In genomic region chr7:42491106-42491505, GRCh38 we compare ENCODE assay signal across 19 cellular contexts.
DNase-seq lines count a peak whose midpoint lies in the region; FAIRE-seq and TF ChIP-seq lines count a peak whose summit lies in the region.
"Had no signal": no experiment of that assay in that cellular context is flagged by ENCODE, and none has a peak within 500 bp of the region (broad histone marks: within the 10 kb centered on the region; RNA-seq: fewer than 3 reads in every experiment).

No MANE protein-coding gene starts in this region.

- TF ChIP-seq CTCF in H1 (IDR thresholded peaks at IDR 0.05; ENCODE audit: control extremely low read depth in 1 of 3, insufficient read depth in 1 of 3, low read depth in 1 of 3, low read length in 3 of 3) (no peak), sigmoid colon (IDR thresholded peaks at IDR 0.05) (no peak), transverse colon (IDR thresholded peaks at IDR 0.05) (no peak), mesothelial cell of epicardium (IDR thresholded peaks at IDR 0.05; ENCODE audit: unreplicated experiment) (no peak)

- TF ChIP-seq EP300 in H1 (IDR thresholded peaks at IDR 0.05; ENCODE audit: borderline replicate concordance in 1 of 2, low read depth in 2 of 2, low read length in 2 of 2) (no peak), sigmoid colon (IDR thresholded peaks at IDR 0.05) (no peak), transverse colon (IDR thresholded peaks at IDR 0.05; ENCODE audit: low read depth) (no peak)

- CTCF ChIA-PET in H1 (lab: Charles Lee; ENCODE audit: partially characterized antibody) = interaction anchor here (1.3 kb wide), 1 partner anchor 550 kb away, joined by 4 read pairs; no protein-coding TSS in a partner anchor
- CTCF ChIA-PET in activated naive CD4-positive, alpha-beta T cell treated with anti-CD3 and anti-CD28 coated beads, Interleukin-2, amount 10 ng/mL, durations not matched to agents 7 days and 5 days (lab: Charles Lee) = no interaction called here

- H3K9ac ChIP-seq in H1 (replicated peaks in 1 of 4; ENCODE audit: extremely low read depth in 1 of 4, low read depth in 3 of 4, low read length in 3 of 4) (no peak overlapping the region), muscle layer of colon (ENCODE audit: low read length) (no peak overlapping the region)

- H3K23ac ChIP-seq in H1 (ENCODE audit: insufficient read length) = no peak overlapping the region

- H4K5ac ChIP-seq in H1 (ENCODE audit: insufficient read length, low read depth, low read length) = no peak overlapping the region

- no peak overlapping the region for H2BK15ac ChIP-seq in H1 (ENCODE audit: low read length)

- TF ChIP-seq POLR2A in H1 (IDR thresholded peaks at IDR 0.05; ENCODE audit: control extremely low read depth in 1 of 2, low read depth in 2 of 2, low read length in 2 of 2) (no peak), sigmoid colon (IDR thresholded peaks at IDR 0.05) (no peak), transverse colon (IDR thresholded peaks at IDR 0.05) (no peak)

- H2BK120ac ChIP-seq in H1 (replicated peaks; ENCODE audit: low read depth, low read length) = no peak overlapping the region

- DNase-seq in H1 (ENCODE audit: low read depth in 1 of 2, low spot score in 2 of 2) (no peak), sigmoid colon (no peak), transverse colon (no peak), mesothelial cell of epicardium (ENCODE audit: low spot score in 2 of 2, unreplicated experiment in 2 of 2) (no peak)
- no peak for DNase-seq in activated effector memory CD4-positive, alpha-beta T cell treated with anti-CD3 and anti-CD28 coated beads, Interleukin-2, amount 50 U/mL, for 16 hours
- DNase-seq in activated naive CD4-positive, alpha-beta T cell treated with anti-CD3 and anti-CD28 coated beads, Interleukin-2, amount 10 ng/mL, durations not matched to agents 7 days and 5 days = no peak
- DNase-seq: 8988T; C1 segment of cervical spinal cord; Calu3; CD4-positive, alpha-beta memory T cell; COR-L47; DMS79 treated with DMSO at 0.1 percent for 48 hours; GF-D8; H7; HCEC 1CT had no signal

- no peaks in the 10 kb centered on the region for H3K79me2 ChIP-seq in H1 (ENCODE audit: control insufficient read depth in 1 of 2, insufficient read depth in 2 of 2, low read length in 2 of 2)

- POLR2A ChIA-PET in H1 (lab: Charles Lee; ENCODE audit: partially characterized antibody) = interaction anchor here (0.6 kb wide), 1 partner anchor 151 kb away, joined by 5 read pairs; no protein-coding TSS in a partner anchor

- no peak for TF ChIP-seq RAD21 in H1 (IDR thresholded peaks at IDR 0.05 in 1 of 2, conservative IDR thresholded peaks at IDR 0.05 in 1 of 2; ENCODE audit: low read depth in 2 of 2, low read length in 2 of 2)

- no peak overlapping the region for H3K27ac Mint-ChIP-seq in activated naive CD4-positive, alpha-beta T cell treated with anti-CD3 and anti-CD28 coated beads, Interleukin-2, amount 10 ng/mL, durations not matched to agents 7 days and 5 days
- H3K27ac Mint-ChIP-seq in mesothelial cell of epicardium = no peak overlapping the region
- H3K27ac Mint-ChIP-seq: CD4-positive, alpha-beta memory T cell; GM23338 had no signal

- no peak overlapping the region for H2BK20ac ChIP-seq in H1 (ENCODE audit: low read length)

- H4K8ac ChIP-seq in H1 (ENCODE audit: extremely low read depth, insufficient read depth, low read length) = no peak overlapping the region

- no peak overlapping the region for H2AFZ ChIP-seq in H1 (ENCODE audit: low read length)
- H2AFZ ChIP-seq: GM23338 had no signal

- H3K18ac ChIP-seq in H1 (ENCODE audit: extremely low read depth, low read length) = no peak overlapping the region

- H3K27ac ChIP-seq in H1 (ENCODE audit: low read depth, low read length) = no peak overlapping the region
- H3K27ac ChIP-seq in muscle layer of colon (ENCODE audit: low read depth, low read length) = peak overlapping the region; percentile 75
- H3K27ac ChIP-seq in sigmoid colon = peak overlapping the region in 3 of 4 donors; percentile 67 to 92 (median 90)
- peak overlapping the region in 3 of 4 donors; percentile 19 to 84 (median 33) for H3K27ac ChIP-seq in transverse colon

- H3K9me3 ChIP-seq in H1 (ENCODE audit: insufficient read depth in 2 of 2, low read depth in 1 of 2, low read length in 1 of 2) (no peaks in the 10 kb centered on the region), muscle layer of colon (ENCODE audit: low read length) (no peaks in the 10 kb centered on the region), sigmoid colon (no peaks in the 10 kb centered on the region), transverse colon (no peaks in the 10 kb centered on the region)

- peaks cover 15% of the 10 kb centered on the region for H3K27me3 Mint-ChIP-seq in activated naive CD4-positive, alpha-beta T cell treated with anti-CD3 and anti-CD28 coated beads, Interleukin-2, amount 10 ng/mL, durations not matched to agents 7 days and 5 days
- H3K27me3 Mint-ChIP-seq in mesothelial cell of epicardium (ENCODE audit: low read depth) = peaks cover 2% of the 10 kb centered on the region

- H4K91ac ChIP-seq in H1 (replicated peaks; ENCODE audit: insufficient read length, low read length) = no peak overlapping the region

- intact Hi-C loops in sigmoid colon (cut with DNase I) = loop anchor here (5.0 to 10.0 kb wide), 3 partner anchors 196 to 514 kb away; no protein-coding TSS in a partner anchor
- intact Hi-C loops in transverse colon (cut with DNase I; ENCODE audit: low total_unique reads) = no loop called here

- H3K4me2 ChIP-seq in H1 (ENCODE audit: insufficient read depth in 1 of 2, low read depth in 2 of 2, low read length in 2 of 2) = no peak overlapping the region
- H3K4me2 ChIP-seq: GM23338 had no signal

- no peak overlapping the region for H2BK5ac ChIP-seq in H1 (ENCODE audit: low read depth, low read length)

- H3K27me3 ChIP-seq in H1 (replicated peaks in 1 of 4; ENCODE audit: control insufficient read depth in 3 of 4, extremely low read depth in 1 of 4, insufficient read depth in 3 of 4, low read length in 3 of 4) = no peaks in the 10 kb centered on the region
- H3K27me3 ChIP-seq in muscle layer of colon (ENCODE audit: control insufficient read depth in 1 of 2, insufficient read depth in 2 of 2, low read length in 2 of 2) = no peaks in the 10 kb centered on the region
- H3K27me3 ChIP-seq in sigmoid colon = no peaks in the 10 kb centered on the region
- H3K27me3 ChIP-seq in transverse colon = no peaks in the 10 kb centered on the region

- no peaks in the 10 kb centered on the region for H3K9me3 Mint-ChIP-seq in activated naive CD4-positive, alpha-beta T cell treated with anti-CD3 and anti-CD28 coated beads, Interleukin-2, amount 10 ng/mL, durations not matched to agents 7 days and 5 days
- H3K9me3 Mint-ChIP-seq in mesothelial cell of epicardium = no peaks in the 10 kb centered on the region
- H3K9me3 Mint-ChIP-seq: GM23338 had no signal

- no peak overlapping the region for H2AK5ac ChIP-seq in H1 (ENCODE audit: low read depth, low read length)

- H3K4me3 ChIP-seq in H1 (ENCODE audit: extremely low read depth in 1 of 4, insufficient read depth in 2 of 4, low read depth in 3 of 4, low read length in 4 of 4) = no peak overlapping the region
- H3K4me3 ChIP-seq in muscle layer of colon (ENCODE audit: low read depth in 1 of 2, low read length in 2 of 2) = no peak overlapping the region
- H3K4me3 ChIP-seq in sigmoid colon = no peak overlapping the region
- no peak overlapping the region for H3K4me3 ChIP-seq in transverse colon
- H3K4me3 ChIP-seq: GM23338 had no signal

- no peak overlapping the region for H3K56ac ChIP-seq in H1 (replicated peaks; ENCODE audit: insufficient read length, low read depth, low read length)

- H3K4me1 ChIP-seq in H1 (replicated peaks in 1 of 4; ENCODE audit: control insufficient read depth in 3 of 4, insufficient read depth in 4 of 4, low read length in 3 of 4) (peaks cover 2 to 5% (median 4%) of the 10 kb centered on the region in 4 experiments; a peak in 5 of 7 replicates), muscle layer of colon (ENCODE audit: insufficient read depth, low read length) (peaks cover 51% of the 10 kb centered on the region), sigmoid colon (peaks cover 0 to 71% (median 54%) of the 10 kb centered on the region in 4 donors), transverse colon (peaks cover 0 to 15% (median 0%) of the 10 kb centered on the region in 4 donors)

- FAIRE-seq in H1 (lab: Jason Lieb, UNC) = no peak
- FAIRE-seq: GM12891, GM18507 had no signal

- H3K79me1 ChIP-seq in H1 (ENCODE audit: low read depth, low read length) = no peaks in the 10 kb centered on the region

- H3K14ac ChIP-seq in H1 (ENCODE audit: insufficient read length) = no peak overlapping the region

- H3K4me1 Mint-ChIP-seq in activated naive CD4-positive, alpha-beta T cell treated with anti-CD3 and anti-CD28 coated beads, Interleukin-2, amount 10 ng/mL, durations not matched to agents 7 days and 5 days = no peaks in the 10 kb centered on the region
- H3K4me1 Mint-ChIP-seq in mesothelial cell of epicardium = peaks cover 26% of the 10 kb centered on the region

- no peak overlapping the region for H3K4me3 Mint-ChIP-seq in activated naive CD4-positive, alpha-beta T cell treated with anti-CD3 and anti-CD28 coated beads, Interleukin-2, amount 10 ng/mL, durations not matched to agents 7 days and 5 days
- H3K4me3 Mint-ChIP-seq in mesothelial cell of epicardium = no peak overlapping the region
- H3K4me3 Mint-ChIP-seq: CD4-positive, alpha-beta memory T cell; GM23338 had no signal

- H3K36me3 ChIP-seq in H1 (ENCODE audit: control insufficient read depth in 2 of 4, insufficient read depth in 4 of 4, low read length in 3 of 4) (no peaks in the 10 kb centered on the region), muscle layer of colon (ENCODE audit: insufficient read depth, low read length) (no peaks in the 10 kb centered on the region), sigmoid colon (no peaks in the 10 kb centered on the region), transverse colon (no peaks in the 10 kb centered on the region)

- H2BK12ac ChIP-seq in H1 (ENCODE audit: low read depth, low read length) = peak overlapping the region; percentile 1; the same call in 1 of the 2 replicates

- H3K23me2 ChIP-seq in H1 (ENCODE audit: low read depth, low read length) = peaks cover 5% of the 10 kb centered on the region; the same call in 1 of the 2 replicates

- WGBS in H1 (ENCODE audit: extremely low coverage in 1 of 2, insufficient coverage in 1 of 2, insufficient read length in 1 of 2, insufficient replicate concordance in 2 of 2, low coverage in 1 of 2, low lambda C conversion rate in 2 of 2, missing lambda C conversion rate in 1 of 2), 2 experiments = 94% methylated on average over 3 of the region's 3 CpGs; no CpG with 5 or more reads in 1 of the 2 experiments
- 82 to 83% methylated on average over 3 of the region's 3 CpGs for WGBS in sigmoid colon, 2 donors
- WGBS in transverse colon (ENCODE audit: low coverage in 1 of 2), 2 donors = 70% methylated on average over 3 of the region's 3 CpGs; no CpG with 5 or more reads in 1 of the 2 donors

- no peaks in the 10 kb centered on the region for H4K20me1 ChIP-seq in H1 (replicated peaks in 1 of 2; ENCODE audit: control insufficient read depth in 1 of 2, insufficient read depth in 2 of 2, low read length in 2 of 2)

- H3K36me3 Mint-ChIP-seq in activated naive CD4-positive, alpha-beta T cell treated with anti-CD3 and anti-CD28 coated beads, Interleukin-2, amount 10 ng/mL, durations not matched to agents 7 days and 5 days = no peaks in the 10 kb centered on the region
- no peaks in the 10 kb centered on the region for H3K36me3 Mint-ChIP-seq in mesothelial cell of epicardium
- H3K36me3 Mint-ChIP-seq: CD4-positive, alpha-beta memory T cell had no signal

- no peak overlapping the region for H3K4ac ChIP-seq in H1 (replicated peaks; ENCODE audit: insufficient read length, low read depth, low read length)

- in situ Hi-C loops in transverse colon (cut with MboI; ENCODE audit: low pct_ligation_motif_present in 1 of 4, low pct_unique_long_range_greater_than_20kb in 1 of 4, low sequenced_read_pairs in 3 of 4) = no loop called here
